ENCODE assay signal across 2 cellular contexts in genomic region chr22:44592466-44593180, GRCh38.
TF ChIP-seq lines count a peak whose summit lies in the region.

No MANE protein-coding gene starts in this region.

TF ChIP-seq in IMR-90, 13 proteins besides CTCF, POLR2A, EP300 and RAD21 (continued from another document):
- TF ChIP-seq USF2 (IDR thresholded peaks at IDR 0.05; ENCODE audit: low read depth, low read length) (no peak), MAFK (IDR thresholded peaks at IDR 0.05; ENCODE audit: low read depth, low read length) (no peak), ELK1 (IDR thresholded peaks at IDR 0.05; ENCODE audit: borderline replicate concordance, low read depth, low read length) (no peak), CHD1 (IDR thresholded peaks at IDR 0.05; ENCODE audit: low read depth, low read length) (no peak), CEBPB (IDR thresholded peaks at IDR 0.05; ENCODE audit: low read depth, low read length) (no peak), MXI1 (IDR thresholded peaks at IDR 0.05; ENCODE audit: borderline replicate concordance, low read depth, low read length) (no peak), RFX5 (IDR thresholded peaks at IDR 0.05; ENCODE audit: low read depth, low read length) (no peak)

TF ChIP-seq in neural cell, 6 proteins besides CTCF, POLR2A, EP300 and RAD21:
- TF ChIP-seq REST (IDR thresholded peaks at IDR 0.05; ENCODE audit: borderline replicate concordance) (no peak), POLR2AphosphoS5 (IDR thresholded peaks at IDR 0.05) (no peak), MXI1 (conservative IDR thresholded peaks at IDR 0.05; ENCODE audit: poor library complexity, severe bottlenecking) (no peak), EZH2 (IDR thresholded peaks at IDR 0.05; ENCODE audit: borderline replicate concordance, insufficient read depth, low read length, poor library complexity, severe bottlenecking) (no peak), SMC3 (conservative IDR thresholded peaks at IDR 0.05; ENCODE audit: poor library complexity) (no peak)
